13 cellular contexts compared by ENCODE assay signal in genomic region chr2:191178066-191178701, GRCh38.
"Had no signal": no experiment of that assay in that cellular context is flagged by ENCODE, and none has a peak within 500 bp of the region (broad histone marks: within the 10 kb centered on the region; RNA-seq: fewer than 3 reads in every experiment).

No MANE protein-coding gene starts in this region.

- H3K27ac Mint-ChIP-seq: activated naive CD8-positive, alpha-beta T cell treated with anti-CD3 and anti-CD28 coated beads, Interleukin-2, amount 10 ng/mL, durations not matched to agents 7 days and 5 days; activated T-helper 1 cell treated with anti-CD3 and anti-CD28 coated beads, Interleukin-12 subunit alpha, Interleukin-12 subunit beta, Interleukin-2, Interleukin-4 antibody, amounts not matched to agents 30 ng/mL and 10 ng/mL and 1 ng/mL, durations not matched to agents 14 hours and 24 hours and 36 hours; nephron; progenitor cell of endocrine pancreas; stimulated activated naive CD8-positive, alpha-beta T cell treated with anti-CD3 and anti-CD28 coated beads, Interleukin-15, amount 100 ng/mL, for 72 hours; T-cell had no signal

- H3K9me3 Mint-ChIP-seq: activated naive CD8-positive, alpha-beta T cell treated with anti-CD3 and anti-CD28 coated beads, Interleukin-2, amount 10 ng/mL, durations not matched to agents 7 days and 5 days; activated T-helper 1 cell treated with anti-CD3 and anti-CD28 coated beads, Interleukin-12 subunit alpha, Interleukin-12 subunit beta, Interleukin-2, Interleukin-4 antibody, amounts not matched to agents 30 ng/mL and 10 ng/mL and 1 ng/mL, durations not matched to agents 14 hours and 24 hours and 36 hours; nephron; T-cell had no signal

- FAIRE-seq: small intestine had no signal

- ATAC-seq: stimulated activated naive CD8-positive, alpha-beta T cell treated with anti-CD3 and anti-CD28 coated beads, Interleukin-15, amount 100 ng/mL, for 72 hours; T-cell had no signal

- H3K36me3 Mint-ChIP-seq: activated naive CD8-positive, alpha-beta T cell treated with anti-CD3 and anti-CD28 coated beads, Interleukin-2, amount 10 ng/mL, durations not matched to agents 7 days and 5 days; T-cell had no signal

- H3K4me3 Mint-ChIP-seq: activated naive CD8-positive, alpha-beta T cell treated with anti-CD3 and anti-CD28 coated beads, Interleukin-2, amount 10 ng/mL, durations not matched to agents 7 days and 5 days; activated T-helper 1 cell treated with anti-CD3 and anti-CD28 coated beads, Interleukin-12 subunit alpha, Interleukin-12 subunit beta, Interleukin-2, Interleukin-4 antibody, amounts not matched to agents 30 ng/mL and 10 ng/mL and 1 ng/mL, durations not matched to agents 14 hours and 24 hours and 36 hours; nephron; stimulated activated naive CD8-positive, alpha-beta T cell treated with anti-CD3 and anti-CD28 coated beads, Interleukin-15, amount 100 ng/mL, for 72 hours; T-cell had no signal

- H3K27me3 Mint-ChIP-seq: activated naive CD8-positive, alpha-beta T cell treated with anti-CD3 and anti-CD28 coated beads, Interleukin-2, amount 10 ng/mL, durations not matched to agents 7 days and 5 days; progenitor cell of endocrine pancreas; stimulated activated naive CD8-positive, alpha-beta T cell treated with anti-CD3 and anti-CD28 coated beads, Interleukin-15, amount 100 ng/mL, for 72 hours; T-cell had no signal

- DNase-seq: activated naive CD8-positive, alpha-beta T cell treated with anti-CD3 and anti-CD28 coated beads, Interleukin-2, amount 10 ng/mL, durations not matched to agents 7 days and 5 days; anterior cingulate cortex; cerebellar nuclear complex; dermis blood vessel endothelial cell; nucleus accumbens; small intestine; stimulated activated naive CD8-positive, alpha-beta T cell treated with anti-CD3 and anti-CD28 coated beads, Interleukin-15, amount 100 ng/mL, for 72 hours; T-cell; T-helper 9 cell; testis had no signal
